17 cellular contexts compared by ENCODE assay signal in the genomic region with DNA sequence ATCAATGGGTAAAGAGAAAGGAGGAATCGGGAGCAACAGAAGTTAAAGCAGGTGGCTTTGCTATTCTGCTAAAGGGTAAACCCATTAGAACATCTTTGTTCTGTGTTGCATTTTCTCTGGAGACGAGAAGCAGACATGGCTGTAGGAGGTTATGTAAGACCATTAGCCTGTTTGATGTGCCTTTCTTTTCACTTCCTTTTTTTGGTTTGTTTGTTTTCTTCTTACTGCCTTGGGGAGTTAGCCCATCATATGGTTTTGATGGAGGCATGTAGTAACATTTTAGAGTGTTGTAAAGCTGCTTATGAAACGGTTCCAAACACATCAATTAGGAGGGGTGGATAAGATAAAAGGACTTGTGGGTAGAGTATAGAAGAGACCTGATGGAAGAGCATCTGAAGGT.
DNase-seq lines count a peak whose midpoint lies in the region; ATAC-seq and TF ChIP-seq lines count a peak whose summit lies in the region.
"Had no signal": no experiment of that assay in that cellular context is flagged by ENCODE, and none has a peak within 500 bp of the region (broad histone marks: within the 10 kb centered on the region; RNA-seq: fewer than 3 reads in every experiment).

No MANE protein-coding gene starts in this region.

- 55 to 61% methylated on average over 3 of the region's 3 CpGs for WGBS in tibial nerve, 2 donors

- H3K4me3 ChIP-seq in tibial nerve = no peak overlapping the region
- H3K4me3 ChIP-seq: ovary, PC-9 had no signal

- no peaks in the 10 kb centered on the region for H3K9me3 ChIP-seq in tibial nerve
- H3K9me3 ChIP-seq: ovary had no signal

- peak; percentile 83 for DNase-seq in NOMO-1 treated with DMSO at 0.1 percent for 48 hours (lab: John Stamatoyannopoulos, UW; ENCODE audit: unreplicated experiment)
- DNase-seq in progenitor cell of endocrine pancreas (ENCODE audit: low spot score, unreplicated experiment) = no peak
- DNase-seq in tibial nerve (ENCODE audit: low spot score in 2 of 2) = no peak
- DNase-seq in GM10266 (ENCODE audit: extremely low spot score) = no peak
- DNase-seq in NCI-H510A (lab: John Stamatoyannopoulos, UW) = no peak
- DNase-seq: activated gamma-delta T cell treated with Interleukin-2 at 50 U/mL for 16 hours, dermis blood vessel endothelial cell, DMS153, NCI-H1436, NCI-H226, ovary, PC-9 had no signal

- H3K27me3 Mint-ChIP-seq in progenitor cell of endocrine pancreas = no peaks in the 10 kb centered on the region

- peak in 1 of 2 donors; percentile 18 for TF ChIP-seq EP300 in tibial nerve (IDR thresholded peaks at IDR 0.05)

- no peaks in the 10 kb centered on the region for H3K36me3 ChIP-seq in tibial nerve
- H3K36me3 ChIP-seq: ovary had no signal

- H3K4me3 Mint-ChIP-seq in progenitor cell of endocrine pancreas (ENCODE audit: low read depth) = no peak overlapping the region
- H3K4me3 Mint-ChIP-seq: stimulated activated effector memory CD8-positive, alpha-beta T cell treated with anti-CD3 and anti-CD28 coated beads, Interleukin-12 subunit alpha, Interleukin-12 subunit beta, amount 100 ng/mL, for 72 hours; WTC11 had no signal

- ATAC-seq in GM18511 (IDR thresholded peaks at IDR 0.05; ENCODE audit: unreplicated experiment) (peak; percentile 86), HG02885 (IDR thresholded peaks at IDR 0.05; ENCODE audit: poor library complexity, unreplicated experiment) (peak; percentile 84), GM21529 (IDR thresholded peaks at IDR 0.05; ENCODE audit: unreplicated experiment) (no peak)
- ATAC-seq: stimulated activated effector memory CD8-positive, alpha-beta T cell treated with anti-CD3 and anti-CD28 coated beads, Interleukin-12 subunit alpha, Interleukin-12 subunit beta, amount 100 ng/mL, for 72 hours; WTC11 had no signal

- H3K27ac ChIP-seq in tibial nerve = no peak overlapping the region
- H3K27ac ChIP-seq: ovary, PC-9 had no signal

- TF ChIP-seq CTCF in progenitor cell of endocrine pancreas (IDR thresholded peaks at IDR 0.05; ENCODE audit: unreplicated experiment) = no peak
- TF ChIP-seq CTCF in tibial nerve (IDR thresholded peaks at IDR 0.05) = no peak
- TF ChIP-seq CTCF in GM10266 (IDR thresholded peaks at IDR 0.05; ENCODE audit: control insufficient read depth, insufficient read depth, low read depth, missing control alignments) = no peak

- H3K36me3 Mint-ChIP-seq in progenitor cell of endocrine pancreas (ENCODE audit: insufficient read depth) = no peaks in the 10 kb centered on the region
- H3K36me3 Mint-ChIP-seq: stimulated activated effector memory CD8-positive, alpha-beta T cell treated with anti-CD3 and anti-CD28 coated beads, Interleukin-12 subunit alpha, Interleukin-12 subunit beta, amount 100 ng/mL, for 72 hours; WTC11 had no signal

- no peaks in the 10 kb centered on the region for H3K4me1 ChIP-seq in tibial nerve

- H3K27me3 ChIP-seq in tibial nerve = no peaks in the 10 kb centered on the region
- H3K27me3 ChIP-seq: ovary had no signal

- no peaks in the 10 kb centered on the region for H3K9me3 Mint-ChIP-seq in progenitor cell of endocrine pancreas (ENCODE audit: low read depth)
- H3K9me3 Mint-ChIP-seq: stimulated activated effector memory CD8-positive, alpha-beta T cell treated with anti-CD3 and anti-CD28 coated beads, Interleukin-12 subunit alpha, Interleukin-12 subunit beta, amount 100 ng/mL, for 72 hours had no signal

- TF ChIP-seq POLR2A in tibial nerve (IDR thresholded peaks at IDR 0.05) = no peak

- peak overlapping the region; percentile 5 for H3K27ac Mint-ChIP-seq in progenitor cell of endocrine pancreas
- H3K27ac Mint-ChIP-seq: stimulated activated effector memory CD8-positive, alpha-beta T cell treated with anti-CD3 and anti-CD28 coated beads, Interleukin-12 subunit alpha, Interleukin-12 subunit beta, amount 100 ng/mL, for 72 hours; WTC11 had no signal

- peaks cover 2% of the 10 kb centered on the region for H3K4me1 Mint-ChIP-seq in progenitor cell of endocrine pancreas (ENCODE audit: low read depth)
- H3K4me1 Mint-ChIP-seq: stimulated activated effector memory CD8-positive, alpha-beta T cell treated with anti-CD3 and anti-CD28 coated beads, Interleukin-12 subunit alpha, Interleukin-12 subunit beta, amount 100 ng/mL, for 72 hours had no signal
